In genomic region chr1:100921110-100921706, GRCh38 we compare ENCODE assay signal across 8 cellular contexts. TPM values are rescaled to one million over a fixed set of nuclear protein-coding genes. Genes with fewer than 3 reads are reported as not detected.
DNase-seq lines count a peak whose midpoint lies in the region; ATAC-seq and TF ChIP-seq lines count a peak whose summit lies in the region.

No MANE protein-coding gene starts in this region.

- intact Hi-C loops in activated CD4-positive, alpha-beta memory T cell treated with anti-CD3 and anti-CD28 coated beads for 36 hours (cut with micrococcal nuclease): loop anchor here (1.0 to 2.0 kb wide), 4 partner anchors 106 to 436 kb away; no protein-coding TSS in a partner anchor
- intact Hi-C loops in sigmoid colon (cut with DNase I): loop anchor here (1.0 to 5.0 kb wide), 2 partner anchors 316 to 367 kb away; partner anchors contain the start of gene S1PR1

- no peak for DNase-seq in activated CD4-positive, alpha-beta memory T cell treated with anti-CD3 and anti-CD28 coated beads for 36 hours
- DNase-seq in activated CD4-positive, alpha-beta memory T cell treated with anti-CD3 and anti-CD28 coated beads, Interleukin-2, amount 10 ng/mL, durations not matched to agents 7 days and 5 days: no peak
- peak; percentile 39 to 63 for DNase-seq in Kasumi-1 (lab: John Stamatoyannopoulos, UW)
- DNase-seq in SK-N-DZ (ENCODE audit: low spot score): peak; percentile 46
- peak; percentile 71 for DNase-seq in fibroblast of villous mesenchyme (ENCODE audit: low read depth)
- no peak for DNase-seq in sigmoid colon
- no peak for DNase-seq in activated T-cell treated with anti-CD3 and anti-CD28 coated beads, Interleukin-2, amount 50 U/mL, for 48 hours

- no peak overlapping the region for H3K27ac ChIP-seq in sigmoid colon

- H3K4me1 Mint-ChIP-seq in activated CD4-positive, alpha-beta memory T cell treated with anti-CD3 and anti-CD28 coated beads for 36 hours (ENCODE audit: low read depth): peaks cover 56% of the 10 kb centered on the region
- peaks cover 32% of the 10 kb centered on the region for H3K4me1 Mint-ChIP-seq in activated CD4-positive, alpha-beta memory T cell treated with anti-CD3 and anti-CD28 coated beads, Interleukin-2, amount 10 ng/mL, durations not matched to agents 7 days and 5 days

- no peak for TF ChIP-seq POLR2A in sigmoid colon (IDR thresholded peaks at IDR 0.05)

- no peak for ATAC-seq in HG03439 (IDR thresholded peaks at IDR 0.05; ENCODE audit: unreplicated experiment)

- TF ChIP-seq EP300 in sigmoid colon (IDR thresholded peaks at IDR 0.05): no peak

- POLR2A ChIA-PET in activated CD4-positive, alpha-beta memory T cell treated with anti-CD3 and anti-CD28 coated beads for 36 hours (lab: Charles Lee): no interaction called here
- POLR2A ChIA-PET in activated CD4-positive, alpha-beta memory T cell treated with anti-CD3 and anti-CD28 coated beads, Interleukin-2, amount 10 ng/mL, durations not matched to agents 7 days and 5 days (lab: Charles Lee): interaction anchor here (1.1 to 7.8 kb wide), 2 partner anchors 317 to 323 kb away, joined by 3 to 90 read pairs; partner anchors contain the start of gene S1PR1

- H3K4me1 ChIP-seq in sigmoid colon: no peaks in the 10 kb centered on the region

- no peaks in the 10 kb centered on the region for H3K9me3 ChIP-seq in sigmoid colon

- H3K27me3 ChIP-seq in sigmoid colon: no peaks in the 10 kb centered on the region

- 42 to 44% methylated on average over 3 of the region's 3 CpGs for WGBS in sigmoid colon, 2 donors

- H3K9me3 Mint-ChIP-seq in activated CD4-positive, alpha-beta memory T cell treated with anti-CD3 and anti-CD28 coated beads for 36 hours: peaks cover 13% of the 10 kb centered on the region
- H3K9me3 Mint-ChIP-seq in activated CD4-positive, alpha-beta memory T cell treated with anti-CD3 and anti-CD28 coated beads, Interleukin-2, amount 10 ng/mL, durations not matched to agents 7 days and 5 days: peaks cover 2% of the 10 kb centered on the region

- H3K27ac Mint-ChIP-seq in activated CD4-positive, alpha-beta memory T cell treated with anti-CD3 and anti-CD28 coated beads for 36 hours: peak overlapping the region; percentile 52
- H3K27ac Mint-ChIP-seq in activated CD4-positive, alpha-beta memory T cell treated with anti-CD3 and anti-CD28 coated beads, Interleukin-2, amount 10 ng/mL, durations not matched to agents 7 days and 5 days: no peak overlapping the region

- peaks cover 0 to 62% (median 2%) of the 10 kb centered on the region in 4 donors for H3K36me3 ChIP-seq in sigmoid colon

- peak; percentile 54 for TF ChIP-seq CTCF in fibroblast of villous mesenchyme (IDR thresholded peaks at IDR 0.05; ENCODE audit: insufficient read depth, low read depth, low read length)
- TF ChIP-seq CTCF in sigmoid colon (IDR thresholded peaks at IDR 0.05): peak; percentile 43 to 63 (median 52)

- no peaks in the 10 kb centered on the region for H3K27me3 Mint-ChIP-seq in activated CD4-positive, alpha-beta memory T cell treated with anti-CD3 and anti-CD28 coated beads for 36 hours
- no peaks in the 10 kb centered on the region for H3K27me3 Mint-ChIP-seq in activated CD4-positive, alpha-beta memory T cell treated with anti-CD3 and anti-CD28 coated beads, Interleukin-2, amount 10 ng/mL, durations not matched to agents 7 days and 5 days

- no peak overlapping the region for H3K4me3 ChIP-seq in fibroblast of villous mesenchyme (ENCODE audit: low read depth, low read length)
- H3K4me3 ChIP-seq in sigmoid colon: no peak overlapping the region

- CTCF ChIA-PET in activated CD4-positive, alpha-beta memory T cell treated with anti-CD3 and anti-CD28 coated beads for 36 hours (lab: Charles Lee): interaction anchor here (0.5 to 6.2 kb wide), 13 partner anchors 9 to 435 kb away, joined by 3 to 63 read pairs (median 3); no protein-coding TSS in a partner anchor
- CTCF ChIA-PET in activated CD4-positive, alpha-beta memory T cell treated with anti-CD3 and anti-CD28 coated beads, Interleukin-2, amount 10 ng/mL, durations not matched to agents 7 days and 5 days (lab: Charles Lee): interaction anchor here (0.6 to 4.9 kb wide), 12 partner anchors 13 to 436 kb away, joined by 3 to 70 read pairs (median 4); partner anchors contain the start of gene DPH5

- H3K4me3 Mint-ChIP-seq in activated CD4-positive, alpha-beta memory T cell treated with anti-CD3 and anti-CD28 coated beads for 36 hours: no peak overlapping the region
- H3K4me3 Mint-ChIP-seq in activated CD4-positive, alpha-beta memory T cell treated with anti-CD3 and anti-CD28 coated beads, Interleukin-2, amount 10 ng/mL, durations not matched to agents 7 days and 5 days: no peak overlapping the region

- peaks cover 44% of the 10 kb centered on the region for H3K36me3 Mint-ChIP-seq in activated CD4-positive, alpha-beta memory T cell treated with anti-CD3 and anti-CD28 coated beads for 36 hours
- peaks cover 35% of the 10 kb centered on the region for H3K36me3 Mint-ChIP-seq in activated CD4-positive, alpha-beta memory T cell treated with anti-CD3 and anti-CD28 coated beads, Interleukin-2, amount 10 ng/mL, durations not matched to agents 7 days and 5 days (ENCODE audit: low read depth)

RNA-seq across cellular contexts. Expression of gene SLC30A7, which starts 25.3 kb away (rescaled TPM):
- total RNA-seq in activated CD4-positive, alpha-beta memory T cell treated with anti-CD3 and anti-CD28 coated beads for 36 hours: 10 to 100 TPM; 40.0 to 43.4 TPM
- total RNA-seq in activated CD4-positive, alpha-beta memory T cell treated with anti-CD3 and anti-CD28 coated beads, Interleukin-2, amount 10 ng/mL, durations not matched to agents 7 days and 5 days: 10 to 100 TPM; 38.9 to 42.7 TPM
- polyA plus RNA-seq in SK-N-DZ (2014; cell fraction: cytosol; rRNA removed): 7.1 and 9.4 TPM in 2 replicates
- polyA plus RNA-seq in SK-N-DZ (2014; cell fraction: nucleus; rRNA removed): 5.7 and 8.3 TPM in 2 replicates
- total RNA-seq in fibroblast of villous mesenchyme (52.5 and 90.7 TPM in 2 replicates), sigmoid colon (10 to 100 TPM; 10.9 to 16.7 (median 14.1) TPM)
- polyA plus RNA-seq in sigmoid colon: 1 to 10 TPM in 2 of 3 donors, under 1 TPM in 1; 0.92 to 6.7 (median 1.8) TPM

RNA-seq across cellular contexts. Expression of gene EXTL2, which starts 26.6 kb away (rescaled TPM):
- 1 to 10 TPM; 3.0 to 3.9 TPM for total RNA-seq in activated CD4-positive, alpha-beta memory T cell treated with anti-CD3 and anti-CD28 coated beads for 36 hours
- 1 to 10 TPM; 1.4 to 2.4 TPM for total RNA-seq in activated CD4-positive, alpha-beta memory T cell treated with anti-CD3 and anti-CD28 coated beads, Interleukin-2, amount 10 ng/mL, durations not matched to agents 7 days and 5 days
- polyA plus RNA-seq in SK-N-DZ (2014; cell fraction: cytosol; rRNA removed): 35.6 and 38.8 TPM in 2 replicates
- 43.7 TPM in 2 replicates for polyA plus RNA-seq in SK-N-DZ (2014; cell fraction: nucleus; rRNA removed)
- total RNA-seq in fibroblast of villous mesenchyme: 22.5 and 30.7 TPM in 2 replicates
- 10 to 100 TPM; 13.3 to 20.3 (median 15.1) TPM for total RNA-seq in sigmoid colon
- polyA plus RNA-seq in sigmoid colon: 1 to 10 TPM; 1.4 to 3.8 (median 1.8) TPM

Comparison
In these comparisons a context has a peak if more than half of its experiments do, and no peak if none do; other contexts are left out.
1. DNase-seq: peak in Kasumi-1 (2 of 2), SK-N-DZ (single experiment) and fibroblast of villous mesenchyme (single experiment); none in activated CD4-positive, alpha-beta memory T cell treated with anti-CD3 and anti-CD28 coated beads for 36 hours (single experiment), activated CD4-positive, alpha-beta memory T cell treated with anti-CD3 and anti-CD28 coated beads, Interleukin-2, amount 10 ng/mL, durations not matched to agents 7 days and 5 days (single experiment), sigmoid colon (single experiment) and activated T-cell treated with anti-CD3 and anti-CD28 coated beads, Interleukin-2, amount 50 U/mL, for 48 hours (0 of 2).